Comparison of ENCODE assay signal across 28 cellular contexts in the genomic region with DNA sequence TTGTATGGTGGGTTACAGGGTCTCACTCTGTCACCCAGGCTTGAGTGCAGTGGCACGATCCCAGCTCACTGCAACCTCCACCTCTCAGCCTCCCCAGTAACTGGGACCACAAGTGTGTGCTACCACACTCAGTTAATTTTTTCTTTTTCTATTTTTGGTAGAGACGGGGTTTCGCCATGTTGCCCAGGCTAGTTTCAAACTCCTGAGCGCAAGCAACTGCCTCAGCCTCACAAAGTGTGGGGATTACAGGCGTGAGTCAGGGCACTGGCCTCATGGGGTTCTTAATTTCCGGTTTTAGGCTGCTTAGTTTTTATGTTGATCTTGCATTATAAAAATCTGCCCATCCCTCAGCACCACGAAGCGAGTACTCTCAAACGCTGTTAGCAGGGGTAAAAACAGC. TPM values are rescaled to one million over a fixed set of nuclear protein-coding genes. Genes with fewer than 3 reads are reported as not detected.
"Had no signal": no experiment of that assay in that cellular context is flagged by ENCODE, and none has a peak within 500 bp of the region (broad histone marks: within the 10 kb centered on the region; RNA-seq: fewer than 3 reads in every experiment).

No MANE protein-coding gene starts in this region.

- H3K27me3 ChIP-seq: left lung, pancreas, testis, thyroid gland, transverse colon, upper lobe of right lung had no signal

- H3K4me3 Mint-ChIP-seq: nephron; neural crest cell; stimulated activated naive B cell treated with anti-CD40 and anti-IgM and Interleukin-4, amounts not matched to agents 10 μg/mL and 1 μg/mL and 100 μg/mL, for 72 hours had no signal

- ATAC-seq: left colon; left lung; lower lobe of right lung; naive thymus-derived CD8-positive, alpha-beta T cell; pancreas; right cardiac atrium; sciatic nerve; stimulated activated naive B cell treated with anti-CD40 and anti-IgM and Interleukin-4, amounts not matched to agents 10 μg/mL and 1 μg/mL and 100 μg/mL, for 72 hours; stimulated activated naive CD8-positive, alpha-beta T cell treated with anti-CD3 and anti-CD28 coated beads, Interleukin-15, Interleukin-2, amounts not matched to agents 100 U/mL and 50 U/mL, for 24 hours; upper lobe of right lung had no signal

- DNase-seq: hippocampal formation; left colon; left lung; lower lobe of right lung; mammary epithelial cell; mesenchymal stem cell; naive thymus-derived CD8-positive, alpha-beta T cell; nucleus accumbens; posterior cingulate gyrus; retina; stimulated activated CD4-positive, alpha-beta T cell treated with anti-CD3 and anti-CD28 coated beads, Interleukin-12 subunit alpha, Interleukin-12 subunit beta, amount 100 ng/mL, for 4 hours; stimulated activated CD4-positive, alpha-beta T cell treated with anti-CD3 and anti-CD28 coated beads, Interleukin-15, amount 100 ng/mL, for 24 hours; stimulated activated CD4-positive, alpha-beta T cell treated with anti-CD3 and anti-CD28 coated beads, Interleukin-2, amount 100 ng/mL, for 24 hours; stimulated activated CD4-positive, alpha-beta T cell treated with anti-CD3 and anti-CD28 coated beads, Interleukin-4, amount 100 ng/mL, for 1 hour; stimulated activated naive B cell treated with anti-CD40 and anti-IgM and Interleukin-4, amounts not matched to agents 10 μg/mL and 1 μg/mL and 100 μg/mL, for 72 hours; stimulated activated naive CD8-positive, alpha-beta T cell treated with anti-CD3 and anti-CD28 coated beads, Interleukin-15, Interleukin-2, amounts not matched to agents 100 U/mL and 50 U/mL, for 24 hours; stomach; testis; thyroid gland; transverse colon; upper lobe of right lung had no signal

- H3K4me1 ChIP-seq: prostate gland, testis, upper lobe of right lung had no signal

- H3K27ac Mint-ChIP-seq: nephron; stimulated activated naive B cell treated with anti-CD40 and anti-IgM and Interleukin-4, amounts not matched to agents 10 μg/mL and 1 μg/mL and 100 μg/mL, for 72 hours had no signal

- H3K9me3 Mint-ChIP-seq: naive thymus-derived CD8-positive, alpha-beta T cell; neural crest cell; stimulated activated naive B cell treated with anti-CD40 and anti-IgM and Interleukin-4, amounts not matched to agents 10 μg/mL and 1 μg/mL and 100 μg/mL, for 72 hours had no signal

- H3K27me3 Mint-ChIP-seq: naive thymus-derived CD8-positive, alpha-beta T cell; stimulated activated naive B cell treated with anti-CD40 and anti-IgM and Interleukin-4, amounts not matched to agents 10 μg/mL and 1 μg/mL and 100 μg/mL, for 72 hours had no signal

- H3K36me3 ChIP-seq: prostate gland, transverse colon had no signal

- H3K4me3 ChIP-seq: left lung, lower lobe of right lung, pancreas, prostate gland, skin epidermis, stomach, testis, thyroid gland, transverse colon, upper lobe of right lung had no signal

- H3K9me3 ChIP-seq: left lung, lower lobe of right lung, pancreas, prostate gland, stomach, testis, thyroid gland, transverse colon, upper lobe of right lung had no signal

- H3K27ac ChIP-seq: left lung, lower lobe of right lung, pancreas, prostate gland, skin epidermis, stomach, testis, thyroid gland, transverse colon, upper lobe of right lung had no signal

RNA-seq across cellular contexts. Expression of a gene that starts 43.8 kb away (rescaled TPM):
- total RNA-seq: lower lobe of right lung; naive thymus-derived CD8-positive, alpha-beta T cell had no signal
